ENCODE assay signal across 1 cellular context in genomic region chr17:80862341-80862969, GRCh38.
TF ChIP-seq lines count a peak whose summit lies in the region.

No MANE protein-coding gene starts in this region.

TF ChIP-seq in H1, 55 proteins besides CTCF, POLR2A, EP300 and RAD21 (continued from another document):
- no peak for TF ChIP-seq EGR1 (IDR thresholded peaks at IDR 0.05; ENCODE audit: borderline replicate concordance, low read depth, low read length)
- TF ChIP-seq SP2 (IDR thresholded peaks at IDR 0.05; ENCODE audit: low read length): no peak
- TF ChIP-seq CBX5 (IDR thresholded peaks at IDR 0.05; ENCODE audit: low read depth, low read length): no peak
- TF ChIP-seq TEAD4 (IDR thresholded peaks at IDR 0.05; ENCODE audit: low read depth, low read length): no peak
- TF ChIP-seq POLR2AphosphoS5 (IDR thresholded peaks at IDR 0.05; ENCODE audit: low read depth, low read length): no peak
- TF ChIP-seq SAP30 (IDR thresholded peaks at IDR 0.05; ENCODE audit: insufficient read depth, insufficient replicate concordance, low read length): no peak
- TF ChIP-seq RNF2 (IDR thresholded peaks at IDR 0.05; ENCODE audit: borderline replicate concordance, low read depth, low read length, missing control alignments, poor library complexity, severe bottlenecking): no peak
